ENCODE assay signal across 19 cellular contexts in the genomic region with DNA sequence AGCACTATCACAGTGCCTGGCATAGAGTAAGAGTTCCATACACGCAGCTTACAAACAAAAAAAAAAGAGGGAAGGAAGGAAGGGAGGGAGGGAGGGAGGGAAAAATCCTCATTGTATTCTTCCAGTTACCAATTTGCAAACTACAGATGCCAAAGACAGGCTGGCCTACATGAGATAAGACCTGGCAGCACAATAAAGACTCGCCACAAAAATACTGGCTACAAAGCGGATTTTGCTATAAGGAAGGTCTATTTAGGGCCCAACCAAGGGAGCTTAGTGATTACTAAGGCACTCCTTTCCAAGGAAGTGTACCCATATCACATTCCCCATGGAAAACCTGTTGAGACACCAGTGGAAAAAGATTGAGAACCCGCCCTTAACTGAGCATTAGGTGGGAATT. TPM values are rescaled to one million over a fixed set of nuclear protein-coding genes. Genes with fewer than 3 reads are reported as not detected.
DNase-seq lines count a peak whose midpoint lies in the region; ATAC-seq and TF ChIP-seq lines count a peak whose summit lies in the region.
"Had no signal": no experiment of that assay in that cellular context is flagged by ENCODE, and none has a peak within 500 bp of the region (broad histone marks: within the 10 kb centered on the region; RNA-seq: fewer than 3 reads in every experiment).

No MANE protein-coding gene starts in this region.

- no peaks in the 10 kb centered on the region for H3K27me3 ChIP-seq in fibroblast of lung (ENCODE audit: control insufficient read depth, insufficient read depth, low read length)
- H3K27me3 ChIP-seq: foreskin keratinocyte, testis had no signal

- H3K27me3 Mint-ChIP-seq in T-helper 2 cell treated with Interferon-gamma antibody and Interleukin-4, amounts not matched to agents 5 μg/mL and 100 μg/mL, for 36 hours (ENCODE audit: low read depth) = no peaks in the 10 kb centered on the region
- H3K27me3 Mint-ChIP-seq in Calu3 (ENCODE audit: unreplicated experiment) = no peaks in the 10 kb centered on the region
- H3K27me3 Mint-ChIP-seq in activated T-helper 1 cell treated with anti-CD3 and anti-CD28 coated beads, Interleukin-12 subunit alpha, Interleukin-12 subunit beta, Interleukin-2, Interleukin-4 antibody, amounts not matched to agents 30 ng/mL and 10 ng/mL and 1 ng/mL, durations not matched to agents 14 hours and 24 hours and 36 hours (ENCODE audit: insufficient read depth) = no peaks in the 10 kb centered on the region

- intact Hi-C loops in Calu3 (cut with micrococcal nuclease; ENCODE audit: unreplicated experiment) = loop anchor here (5.0 kb wide), 1 partner anchor 104 kb away; no protein-coding TSS in a partner anchor
- intact Hi-C loops in activated T-helper 1 cell treated with anti-CD3 and anti-CD28 coated beads, Interleukin-12 subunit alpha, Interleukin-12 subunit beta, Interleukin-2, Interleukin-4 antibody, amounts not matched to agents 30 ng/mL and 10 ng/mL and 1 ng/mL, durations not matched to agents 14 hours and 24 hours and 36 hours (cut with micrococcal nuclease) = no loop called here

- H3K27ac Mint-ChIP-seq in T-helper 2 cell treated with Interferon-gamma antibody and Interleukin-4, amounts not matched to agents 5 μg/mL and 100 μg/mL, for 36 hours = peak overlapping the region; percentile 28
- H3K27ac Mint-ChIP-seq in Calu3 (ENCODE audit: unreplicated experiment) = peak overlapping the region; percentile 97
- H3K27ac Mint-ChIP-seq in activated T-helper 1 cell treated with anti-CD3 and anti-CD28 coated beads, Interleukin-12 subunit alpha, Interleukin-12 subunit beta, Interleukin-2, Interleukin-4 antibody, amounts not matched to agents 30 ng/mL and 10 ng/mL and 1 ng/mL, durations not matched to agents 14 hours and 24 hours and 36 hours = peak overlapping the region; percentile 49
- H3K27ac Mint-ChIP-seq: activated naive CD4-positive, alpha-beta T cell treated with anti-CD3 and anti-CD28 coated beads, Interleukin-2, amount 50 U/mL, for 72 hours; naive B cell; stimulated activated effector memory CD8-positive, alpha-beta T cell treated with anti-CD3 and anti-CD28 coated beads, Interleukin-12 subunit alpha, Interleukin-12 subunit beta, amount 100 ng/mL, for 72 hours had no signal

- peaks cover 71% of the 10 kb centered on the region for H3K4me1 Mint-ChIP-seq in T-helper 2 cell treated with Interferon-gamma antibody and Interleukin-4, amounts not matched to agents 5 μg/mL and 100 μg/mL, for 36 hours (ENCODE audit: low read depth)
- H3K4me1 Mint-ChIP-seq in Calu3 (ENCODE audit: low read depth, unreplicated experiment) = peaks cover 72% of the 10 kb centered on the region
- H3K4me1 Mint-ChIP-seq in activated T-helper 1 cell treated with anti-CD3 and anti-CD28 coated beads, Interleukin-12 subunit alpha, Interleukin-12 subunit beta, Interleukin-2, Interleukin-4 antibody, amounts not matched to agents 30 ng/mL and 10 ng/mL and 1 ng/mL, durations not matched to agents 14 hours and 24 hours and 36 hours (ENCODE audit: low read depth) = peaks cover 87% of the 10 kb centered on the region

- no peaks in the 10 kb centered on the region for H3K36me3 ChIP-seq in fibroblast of lung (ENCODE audit: control insufficient read depth, insufficient read depth, low read length)

- H2AFZ ChIP-seq in fibroblast of lung (ENCODE audit: low read length) = no peak overlapping the region

- TF ChIP-seq CTCF in Calu3 (IDR thresholded peaks at IDR 0.05; ENCODE audit: unreplicated experiment) = no peak
- no peak for TF ChIP-seq CTCF in fibroblast of lung (conservative IDR thresholded peaks at IDR 0.05 in 1 of 2, IDR thresholded peaks at IDR 0.05 in 1 of 2; ENCODE audit: low read depth in 1 of 2, low read length in 2 of 2)

- no peak overlapping the region for H3K4me3 Mint-ChIP-seq in T-helper 2 cell treated with Interferon-gamma antibody and Interleukin-4, amounts not matched to agents 5 μg/mL and 100 μg/mL, for 36 hours
- H3K4me3 Mint-ChIP-seq in Calu3 (ENCODE audit: low read depth, unreplicated experiment) = peak overlapping the region; percentile 81
- H3K4me3 Mint-ChIP-seq in activated T-helper 1 cell treated with anti-CD3 and anti-CD28 coated beads, Interleukin-12 subunit alpha, Interleukin-12 subunit beta, Interleukin-2, Interleukin-4 antibody, amounts not matched to agents 30 ng/mL and 10 ng/mL and 1 ng/mL, durations not matched to agents 14 hours and 24 hours and 36 hours = no peak overlapping the region
- H3K4me3 Mint-ChIP-seq: naive B cell had no signal

- CTCF ChIA-PET in Calu3 (lab: Charles Lee) = interaction anchor here (0.6 to 2.2 kb wide), 5 partner anchors 37 to 497 kb away, joined by 3 to 8 read pairs (median 5); no protein-coding TSS in a partner anchor

- no peak for DNase-seq in T-helper 2 cell treated with Interferon-gamma antibody and Interleukin-4, amounts not matched to agents 5 μg/mL and 100 μg/mL, for 36 hours (ENCODE audit: low spot score)
- DNase-seq in T-helper 2 cell = no peak
- DNase-seq in Calu3 = no peak
- DNase-seq in activated T-helper 1 cell treated with anti-CD3 and anti-CD28 coated beads, Interleukin-12 subunit alpha, Interleukin-12 subunit beta, Interleukin-2, Interleukin-4 antibody, amounts not matched to agents 30 ng/mL and 10 ng/mL and 1 ng/mL, durations not matched to agents 14 hours and 24 hours and 36 hours (ENCODE audit: low spot score) = no peak
- DNase-seq in fibroblast of lung (ENCODE audit: low read depth in 2 of 2) = no peak
- no peak for DNase-seq in NCI-H187 treated with DMSO at 0.1 percent for 48 hours (lab: John Stamatoyannopoulos, UW)
- DNase-seq: foreskin keratinocyte, hypothalamus, naive B cell, NCI-H1436, NCI-H526, SIG-M5, testis had no signal

- no TSS peak for BruUV-seq in Calu3 (replicated peaks; lab: Mats Ljungman, UMichigan)

- no peaks in the 10 kb centered on the region for H3K9me3 Mint-ChIP-seq in T-helper 2 cell treated with Interferon-gamma antibody and Interleukin-4, amounts not matched to agents 5 μg/mL and 100 μg/mL, for 36 hours
- no peaks in the 10 kb centered on the region for H3K9me3 Mint-ChIP-seq in Calu3 (ENCODE audit: low read depth, unreplicated experiment)
- no peaks in the 10 kb centered on the region for H3K9me3 Mint-ChIP-seq in activated T-helper 1 cell treated with anti-CD3 and anti-CD28 coated beads, Interleukin-12 subunit alpha, Interleukin-12 subunit beta, Interleukin-2, Interleukin-4 antibody, amounts not matched to agents 30 ng/mL and 10 ng/mL and 1 ng/mL, durations not matched to agents 14 hours and 24 hours and 36 hours
- H3K9me3 Mint-ChIP-seq: activated naive CD4-positive, alpha-beta T cell treated with anti-CD3 and anti-CD28 coated beads, Interleukin-2, amount 50 U/mL, for 72 hours; stimulated activated effector memory CD8-positive, alpha-beta T cell treated with anti-CD3 and anti-CD28 coated beads, Interleukin-12 subunit alpha, Interleukin-12 subunit beta, amount 100 ng/mL, for 72 hours had no signal

- H3K4me1 ChIP-seq in fibroblast of lung (ENCODE audit: control insufficient read depth, extremely low read depth, insufficient read depth, low read length) = peaks cover 39% of the 10 kb centered on the region

- no peak for ATAC-seq in HG02840 (IDR thresholded peaks at IDR 0.05; ENCODE audit: low FRiP score, unreplicated experiment)
- no peak for ATAC-seq in GM19397 (IDR thresholded peaks at IDR 0.05; ENCODE audit: unreplicated experiment)
- ATAC-seq: activated naive CD4-positive, alpha-beta T cell treated with anti-CD3 and anti-CD28 coated beads, Interleukin-2, amount 50 U/mL, for 72 hours; foreskin keratinocyte; stimulated activated effector memory CD8-positive, alpha-beta T cell treated with anti-CD3 and anti-CD28 coated beads, Interleukin-12 subunit alpha, Interleukin-12 subunit beta, amount 100 ng/mL, for 72 hours had no signal

- no peaks in the 10 kb centered on the region for H3K79me2 ChIP-seq in fibroblast of lung (ENCODE audit: control insufficient read depth, insufficient read depth, low read length)

- H3K4me2 ChIP-seq in fibroblast of lung (ENCODE audit: extremely low read depth, insufficient read depth, low read length) = no peak overlapping the region

- H3K9ac ChIP-seq in fibroblast of lung (ENCODE audit: insufficient read depth, low read length) = no peak overlapping the region

- H3K36me3 Mint-ChIP-seq in T-helper 2 cell treated with Interferon-gamma antibody and Interleukin-4, amounts not matched to agents 5 μg/mL and 100 μg/mL, for 36 hours (ENCODE audit: low read depth) = no peaks in the 10 kb centered on the region
- peaks cover 51% of the 10 kb centered on the region for H3K36me3 Mint-ChIP-seq in Calu3 (ENCODE audit: insufficient read depth, unreplicated experiment)
- H3K36me3 Mint-ChIP-seq in activated T-helper 1 cell treated with anti-CD3 and anti-CD28 coated beads, Interleukin-12 subunit alpha, Interleukin-12 subunit beta, Interleukin-2, Interleukin-4 antibody, amounts not matched to agents 30 ng/mL and 10 ng/mL and 1 ng/mL, durations not matched to agents 14 hours and 24 hours and 36 hours (ENCODE audit: low read depth) = no peaks in the 10 kb centered on the region
- H3K36me3 Mint-ChIP-seq: naive B cell; stimulated activated effector memory CD8-positive, alpha-beta T cell treated with anti-CD3 and anti-CD28 coated beads, Interleukin-12 subunit alpha, Interleukin-12 subunit beta, amount 100 ng/mL, for 72 hours had no signal

- H3K9me3 ChIP-seq in fibroblast of lung (ENCODE audit: control insufficient read depth, insufficient read depth, low read depth, low read length) = no peaks in the 10 kb centered on the region
- H3K9me3 ChIP-seq: testis had no signal

- no peak overlapping the region for H3K4me3 ChIP-seq in fibroblast of lung (replicated peaks in 1 of 4; ENCODE audit: control extremely low read depth in 1 of 4, insufficient read depth in 1 of 4, low read depth in 3 of 4, low read length in 4 of 4)
- H3K4me3 ChIP-seq: coronary artery, testis had no signal

- peak overlapping the region; percentile 51 for H3K27ac ChIP-seq in fibroblast of lung (ENCODE audit: insufficient read depth, low read length)
- H3K27ac ChIP-seq: foreskin keratinocyte, HL-60, testis had no signal

- H4K20me1 ChIP-seq in fibroblast of lung (ENCODE audit: control insufficient read depth, extremely low read depth, insufficient read depth, low read length) = no peaks in the 10 kb centered on the region

RNA-seq across cellular contexts. Expression of a gene that starts 50.3 kb away (rescaled TPM):
- total RNA-seq in Calu3 (2022) (143 and 151 TPM in 2 replicates), fibroblast of lung (127 and 252 TPM in 2 replicates)
- 88.9 and 91.5 TPM in 2 replicates for total RNA-seq in activated T-helper 1 cell treated with anti-CD3 and anti-CD28 coated beads, Interleukin-12 subunit alpha, Interleukin-12 subunit beta, Interleukin-2, Interleukin-4 antibody, amounts not matched to agents 30 ng/mL and 10 ng/mL and 1 ng/mL, durations not matched to agents 14 hours and 24 hours and 36 hours
- polyA plus RNA-seq in fibroblast of lung = 48.1 and 125 TPM in 2 replicates
- polyA plus RNA-seq in fibroblast of lung (2012) = 50.4 and 127 TPM in 2 replicates
- 22.8 and 76.1 TPM in 2 replicates for polyA minus RNA-seq in fibroblast of lung (ENCODE audit: low replicate concordance)

Comparison
In these comparisons a context has a peak if more than half of its experiments do, and no peak if none do; other contexts are left out.
1. H3K27ac Mint-ChIP-seq: peak in every context shown above with its lines; median percentile 97 in Calu3; 49 in activated T-helper 1 cell treated with anti-CD3 and anti-CD28 coated beads, Interleukin-12 subunit alpha, Interleukin-12 subunit beta, Interleukin-2, Interleukin-4 antibody, amounts not matched to agents 30 ng/mL and 10 ng/mL and 1 ng/mL, durations not matched to agents 14 hours and 24 hours and 36 hours; 28 in T-helper 2 cell treated with Interferon-gamma antibody and Interleukin-4, amounts not matched to agents 5 μg/mL and 100 μg/mL, for 36 hours.